In genomic region chr18:45865466-45865865, GRCh38 we compare ENCODE assay signal across 38 cellular contexts. TPM values are rescaled to one million over a fixed set of nuclear protein-coding genes. Genes with fewer than 3 reads are reported as not detected.
"Had no signal": no experiment of that assay in that cellular context is flagged by ENCODE, and none has a peak within 500 bp of the region (broad histone marks: within the 10 kb centered on the region; RNA-seq: fewer than 3 reads in every experiment).

No MANE protein-coding gene starts in this region.

- H3K4me1 Mint-ChIP-seq: activated CD4-positive, alpha-beta T cell treated with anti-CD3 and anti-CD28 coated beads, Interleukin-2, amount 10 ng/mL, durations not matched to agents 7 days and 5 days; activated naive CD4-positive, alpha-beta T cell treated with anti-CD3 and anti-CD28 coated beads, Interleukin-2, amount 10 ng/mL, durations not matched to agents 7 days and 5 days; activated naive CD8-positive, alpha-beta T cell treated with anti-CD3 and anti-CD28 coated beads, Interleukin-2, amount 10 ng/mL, durations not matched to agents 7 days and 5 days; WTC11 had no signal

- FAIRE-seq: astrocyte had no signal

- H3K4me3 ChIP-seq: body of pancreas, breast epithelium had no signal

- DNase-seq: activated CD4-positive, alpha-beta memory T cell treated with anti-CD3 and anti-CD28 coated beads, Interleukin-2, amount 10 ng/mL, durations not matched to agents 7 days and 5 days; activated CD4-positive, alpha-beta T cell treated with anti-CD3 and anti-CD28 coated beads for 1 hour; activated CD4-positive, alpha-beta T cell treated with anti-CD3 and anti-CD28 coated beads for 36 hours; activated CD4-positive, alpha-beta T cell treated with anti-CD3 and anti-CD28 coated beads for 48 hours; activated CD4-positive, alpha-beta T cell treated with anti-CD3 and anti-CD28 coated beads, Interleukin-2, amount 10 ng/mL, durations not matched to agents 7 days and 5 days; activated CD4-positive, alpha-beta T cell treated with anti-CD3 and anti-CD28 coated beads, Interleukin-2, amount 50 U/mL, for 48 hours; activated CD4-positive, CD25-positive, alpha-beta regulatory T cell; activated CD8-positive, alpha-beta memory T cell treated with anti-CD3 and anti-CD28 coated beads for 24 hours; activated CD8-positive, alpha-beta memory T cell treated with anti-CD3 and anti-CD28 coated beads, Interleukin-2, amount 10 ng/mL, durations not matched to agents 7 days and 5 days; activated CD8-positive, alpha-beta memory T cell treated with anti-CD3 and anti-CD28 coated beads, Interleukin-2, amount 50 U/mL, for 48 hours; activated CD8-positive, alpha-beta T cell treated with anti-CD3 and anti-CD28 coated beads, Interleukin-2, amount 10 ng/mL, durations not matched to agents 7 days and 5 days; activated effector memory CD4-positive, alpha-beta T cell treated with Interleukin-2 at 50 U/mL for 16 hours; activated gamma-delta T cell; activated naive CD4-positive, alpha-beta T cell treated with anti-CD3 and anti-CD28 coated beads, Interleukin-2, amount 10 ng/mL, durations not matched to agents 7 days and 5 days; activated naive CD4-positive, alpha-beta T cell treated with Interleukin-2 at 50 U/mL for 16 hours; activated naive CD8-positive, alpha-beta T cell treated with anti-CD3 and anti-CD28 coated beads, Interleukin-2, amount 10 ng/mL, durations not matched to agents 7 days and 5 days; activated naive CD8-positive, alpha-beta T cell treated with anti-CD3 and anti-CD28 coated beads, Interleukin-2, amount 50 U/mL, for 24 hours; activated T-cell treated with anti-CD3 and anti-CD28 coated beads, Interleukin-2, amount 50 U/mL, for 24 hours; activated T-cell treated with anti-CD3 and anti-CD28 coated beads, Interleukin-2, amount 50 U/mL, for 48 hours; amygdala; anterior cingulate cortex; body of pancreas; brain microvascular endothelial cell; central memory CD4-positive, alpha-beta T cell; T-helper 1 cell; T-helper 2 cell; T-helper 9 cell; WERI-Rb-1 had no signal

- H3K4me1 ChIP-seq: body of pancreas, breast epithelium had no signal

- H3K27ac Mint-ChIP-seq: activated CD4-positive, alpha-beta memory T cell treated with anti-CD3 and anti-CD28 coated beads, Interleukin-2, amount 10 ng/mL, durations not matched to agents 7 days and 5 days; activated CD4-positive, alpha-beta T cell treated with anti-CD3 and anti-CD28 coated beads for 36 hours; activated CD4-positive, alpha-beta T cell treated with anti-CD3 and anti-CD28 coated beads, Interleukin-2, amount 10 ng/mL, durations not matched to agents 7 days and 5 days; activated CD8-positive, alpha-beta memory T cell treated with anti-CD3 and anti-CD28 coated beads, Interleukin-2, amount 10 ng/mL, durations not matched to agents 7 days and 5 days; activated CD8-positive, alpha-beta T cell treated with anti-CD3 and anti-CD28 coated beads, Interleukin-2, amount 10 ng/mL, durations not matched to agents 7 days and 5 days; activated naive CD4-positive, alpha-beta T cell treated with anti-CD3 and anti-CD28 coated beads, Interleukin-2, amount 10 ng/mL, durations not matched to agents 7 days and 5 days; activated naive CD4-positive, alpha-beta T cell treated with anti-CD3 and anti-CD28 coated beads, Interleukin-2, amount 50 U/mL, for 24 hours; activated naive CD8-positive, alpha-beta T cell; activated naive CD8-positive, alpha-beta T cell treated with anti-CD3 and anti-CD28 coated beads, Interleukin-2, amount 10 ng/mL, durations not matched to agents 7 days and 5 days; activated naive CD8-positive, alpha-beta T cell treated with anti-CD3 and anti-CD28 coated beads, Interleukin-2, amount 50 U/mL, for 24 hours; activated T-cell treated with anti-CD3 and anti-CD28 coated beads, Interleukin-2, amount 50 U/mL, for 24 hours; activated T-helper 2 cell treated with anti-CD3 and anti-CD28 coated beads, Interferon-gamma antibody, Interleukin-2, Interleukin-4, amounts not matched to agents 10 μg/mL and 5 μg/mL and 100 μg/mL, durations not matched to agents 14 hours and 24 hours and 36 hours; T-helper 1 cell treated with Interleukin-12 subunit alpha and Interleukin-12 subunit beta and Interleukin-4 antibody, amounts not matched to agents 30 μg/mL and 1 μg/mL, for 36 hours; T-helper 2 cell treated with Interferon-gamma antibody and Interleukin-4, amounts not matched to agents 5 μg/mL and 100 μg/mL, for 36 hours; WTC11 had no signal

- ATAC-seq: activated CD4-positive, alpha-beta T cell treated with anti-CD3 and anti-CD28 coated beads for 36 hours; activated CD4-positive, CD25-positive, alpha-beta regulatory T cell treated with anti-CD3 and anti-CD28 coated beads, Interleukin-2, amount 50 U/mL, for 24 hours; activated CD8-positive, alpha-beta memory T cell treated with anti-CD3 and anti-CD28 coated beads, Interleukin-2, amount 10 ng/mL, durations not matched to agents 7 days and 5 days; activated CD8-positive, alpha-beta T cell treated with anti-CD3 and anti-CD28 coated beads, Interleukin-2, amount 10 ng/mL, durations not matched to agents 7 days and 5 days; activated naive CD8-positive, alpha-beta T cell treated with anti-CD3 and anti-CD28 coated beads, Interleukin-2, amount 50 U/mL, for 24 hours; body of pancreas; WTC11 had no signal

- H3K9me3 Mint-ChIP-seq: activated CD4-positive, alpha-beta memory T cell treated with anti-CD3 and anti-CD28 coated beads, Interleukin-2, amount 10 ng/mL, durations not matched to agents 7 days and 5 days; activated naive CD4-positive, alpha-beta T cell treated with anti-CD3 and anti-CD28 coated beads, Interleukin-2, amount 10 ng/mL, durations not matched to agents 7 days and 5 days; activated naive CD4-positive, alpha-beta T cell treated with anti-CD3 and anti-CD28 coated beads, Interleukin-2, amount 50 U/mL, for 24 hours; activated naive CD8-positive, alpha-beta T cell treated with anti-CD3 and anti-CD28 coated beads, Interleukin-2, amount 50 U/mL, for 24 hours; activated T-cell treated with anti-CD3 and anti-CD28 coated beads, Interleukin-2, amount 50 U/mL, for 24 hours; T-helper 2 cell treated with Interferon-gamma antibody and Interleukin-4, amounts not matched to agents 5 μg/mL and 100 μg/mL, for 36 hours; WTC11 had no signal

- H3K27ac ChIP-seq: body of pancreas, brain microvascular endothelial cell, breast epithelium, WERI-Rb-1 had no signal

- H3K9me3 ChIP-seq: body of pancreas, breast epithelium had no signal

- H3K36me3 ChIP-seq: breast epithelium had no signal

- H3K27me3 ChIP-seq: body of pancreas, brain microvascular endothelial cell, breast epithelium had no signal

- H3K4me3 Mint-ChIP-seq: activated CD4-positive, alpha-beta memory T cell treated with anti-CD3 and anti-CD28 coated beads, Interleukin-2, amount 10 ng/mL, durations not matched to agents 7 days and 5 days; activated CD4-positive, alpha-beta T cell treated with anti-CD3 and anti-CD28 coated beads for 36 hours; activated CD4-positive, alpha-beta T cell treated with anti-CD3 and anti-CD28 coated beads, Interleukin-2, amount 10 ng/mL, durations not matched to agents 7 days and 5 days; activated CD8-positive, alpha-beta memory T cell treated with anti-CD3 and anti-CD28 coated beads, Interleukin-2, amount 10 ng/mL, durations not matched to agents 7 days and 5 days; activated CD8-positive, alpha-beta T cell treated with anti-CD3 and anti-CD28 coated beads, Interleukin-2, amount 10 ng/mL, durations not matched to agents 7 days and 5 days; activated naive CD4-positive, alpha-beta T cell treated with anti-CD3 and anti-CD28 coated beads, Interleukin-2, amount 10 ng/mL, durations not matched to agents 7 days and 5 days; activated naive CD4-positive, alpha-beta T cell treated with anti-CD3 and anti-CD28 coated beads, Interleukin-2, amount 50 U/mL, for 24 hours; activated naive CD8-positive, alpha-beta T cell; activated naive CD8-positive, alpha-beta T cell treated with anti-CD3 and anti-CD28 coated beads, Interleukin-2, amount 10 ng/mL, durations not matched to agents 7 days and 5 days; activated naive CD8-positive, alpha-beta T cell treated with anti-CD3 and anti-CD28 coated beads, Interleukin-2, amount 50 U/mL, for 24 hours; activated T-cell treated with anti-CD3 and anti-CD28 coated beads, Interleukin-2, amount 50 U/mL, for 24 hours; T-helper 1 cell treated with Interleukin-12 subunit alpha and Interleukin-12 subunit beta and Interleukin-4 antibody, amounts not matched to agents 30 μg/mL and 1 μg/mL, for 36 hours; T-helper 2 cell treated with Interferon-gamma antibody and Interleukin-4, amounts not matched to agents 5 μg/mL and 100 μg/mL, for 36 hours; WTC11 had no signal

- H3K27me3 Mint-ChIP-seq: activated CD4-positive, alpha-beta memory T cell treated with anti-CD3 and anti-CD28 coated beads, Interleukin-2, amount 10 ng/mL, durations not matched to agents 7 days and 5 days; activated CD4-positive, alpha-beta T cell treated with anti-CD3 and anti-CD28 coated beads for 36 hours; activated CD4-positive, alpha-beta T cell treated with anti-CD3 and anti-CD28 coated beads, Interleukin-2, amount 10 ng/mL, durations not matched to agents 7 days and 5 days; activated CD8-positive, alpha-beta memory T cell treated with anti-CD3 and anti-CD28 coated beads, Interleukin-2, amount 10 ng/mL, durations not matched to agents 7 days and 5 days; activated naive CD4-positive, alpha-beta T cell treated with anti-CD3 and anti-CD28 coated beads, Interleukin-2, amount 10 ng/mL, durations not matched to agents 7 days and 5 days; activated naive CD4-positive, alpha-beta T cell treated with anti-CD3 and anti-CD28 coated beads, Interleukin-2, amount 50 U/mL, for 24 hours; activated naive CD8-positive, alpha-beta T cell; activated naive CD8-positive, alpha-beta T cell treated with anti-CD3 and anti-CD28 coated beads, Interleukin-2, amount 10 ng/mL, durations not matched to agents 7 days and 5 days; activated naive CD8-positive, alpha-beta T cell treated with anti-CD3 and anti-CD28 coated beads, Interleukin-2, amount 50 U/mL, for 24 hours; activated T-cell treated with anti-CD3 and anti-CD28 coated beads, Interleukin-2, amount 50 U/mL, for 24 hours had no signal

RNA-seq across cellular contexts. Expression of gene SIGLEC15, which starts 40.0 kb away (rescaled TPM):
- total RNA-seq: activated CD4-positive, alpha-beta memory T cell treated with anti-CD3 and anti-CD28 coated beads, Interleukin-2, amount 10 ng/mL, durations not matched to agents 7 days and 5 days; activated CD4-positive, alpha-beta T cell treated with anti-CD3 and anti-CD28 coated beads for 36 hours; activated CD4-positive, alpha-beta T cell treated with anti-CD3 and anti-CD28 coated beads, Interleukin-2, amount 10 ng/mL, durations not matched to agents 7 days and 5 days; activated CD8-positive, alpha-beta memory T cell treated with anti-CD3 and anti-CD28 coated beads, Interleukin-2, amount 10 ng/mL, durations not matched to agents 7 days and 5 days; activated CD8-positive, alpha-beta T cell treated with anti-CD3 and anti-CD28 coated beads, Interleukin-2, amount 10 ng/mL, durations not matched to agents 7 days and 5 days; activated naive CD8-positive, alpha-beta T cell treated with anti-CD3 and anti-CD28 coated beads, Interleukin-2, amount 10 ng/mL, durations not matched to agents 7 days and 5 days; activated T-helper 2 cell treated with anti-CD3 and anti-CD28 coated beads, Interferon-gamma antibody, Interleukin-2, Interleukin-4, amounts not matched to agents 10 μg/mL and 5 μg/mL and 100 μg/mL, durations not matched to agents 14 hours and 24 hours and 36 hours; cardiac septum; WTC11 had no signal
